Comparison of ENCODE assay signal across 19 cellular contexts in the genomic region with DNA sequence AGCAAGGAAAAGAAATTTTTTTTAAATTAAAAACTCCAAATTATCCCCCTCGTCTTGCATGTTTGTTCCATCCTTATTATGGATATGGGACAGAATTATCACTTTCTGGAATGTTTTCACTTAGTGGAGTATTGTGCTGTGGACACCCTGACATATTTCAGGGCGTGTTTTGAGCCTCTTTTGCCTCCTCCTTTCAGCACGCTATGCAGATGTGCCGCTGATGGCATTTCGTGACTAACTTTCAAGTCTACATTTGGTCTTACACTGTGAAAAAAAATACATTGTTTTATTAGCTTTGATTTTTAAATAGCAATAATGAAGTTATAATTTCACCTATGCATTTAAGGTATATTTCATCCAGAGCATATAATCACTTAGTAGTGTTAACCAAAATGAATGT.
"Had no signal": no experiment of that assay in that cellular context is flagged by ENCODE, and none has a peak within 500 bp of the region (broad histone marks: within the 10 kb centered on the region; RNA-seq: fewer than 3 reads in every experiment).

No MANE protein-coding gene starts in this region.

- DNase-seq: activated B cell treated with CpG ODN at 0.5 μM for 24 hours; activated effector memory CD4-positive, alpha-beta T cell treated with Interleukin-2 at 50 U/mL for 16 hours; activated naive CD4-positive, alpha-beta T cell treated with Interleukin-2 at 50 U/mL for 16 hours; activated T-cell treated with anti-CD3 and anti-CD28 coated beads for 4 hours; anterior cingulate cortex; body of pancreas; effector CD4-positive, alpha-beta T cell; left lung; lower lobe of right lung; mesendoderm; natural killer cell; right cardiac atrium; spleen; stimulated activated naive CD4-positive, alpha-beta T cell treated with Interleukin-2 at 50 U/mL for 16 hours; transverse colon had no signal

- H3K4me3 ChIP-seq: body of pancreas, esophagus muscularis mucosa, left lung, lower lobe of right lung, spleen, transverse colon, vagina had no signal

- H3K9me3 Mint-ChIP-seq: activated B cell treated with CpG ODN at 0.5 μM for 24 hours; T-helper 2 cell treated with Interferon-gamma antibody and Interleukin-4, amounts not matched to agents 5 μg/mL and 100 μg/mL, for 36 hours had no signal

- H3K36me3 Mint-ChIP-seq: activated naive CD8-positive, alpha-beta T cell; natural killer cell had no signal

- H3K4me1 Mint-ChIP-seq: activated B cell treated with CpG ODN at 0.5 μM for 24 hours, natural killer cell had no signal

- H3K27ac Mint-ChIP-seq: activated B cell treated with CpG ODN at 0.5 μM for 24 hours; activated naive CD8-positive, alpha-beta T cell; natural killer cell; T-helper 2 cell treated with Interferon-gamma antibody and Interleukin-4, amounts not matched to agents 5 μg/mL and 100 μg/mL, for 36 hours had no signal

- H3K27me3 ChIP-seq: body of pancreas, esophagus muscularis mucosa, left lung, spleen, transverse colon, vagina had no signal

- H3K36me3 ChIP-seq: esophagus muscularis mucosa, left lung, lower lobe of right lung, spleen, transverse colon, vagina had no signal

- H3K9me3 ChIP-seq: body of pancreas, esophagus muscularis mucosa, left lung, lower lobe of right lung, spleen, transverse colon, vagina had no signal

- ATAC-seq: body of pancreas, left lung, lower lobe of right lung, natural killer cell, right cardiac atrium had no signal

- H3K4me3 Mint-ChIP-seq: activated B cell treated with CpG ODN at 0.5 μM for 24 hours; activated naive CD8-positive, alpha-beta T cell; natural killer cell; T-helper 2 cell treated with Interferon-gamma antibody and Interleukin-4, amounts not matched to agents 5 μg/mL and 100 μg/mL, for 36 hours had no signal

- H3K27me3 Mint-ChIP-seq: activated B cell treated with CpG ODN at 0.5 μM for 24 hours had no signal

- H3K4me1 ChIP-seq: left lung, lower lobe of right lung, spleen had no signal

- H3K27ac ChIP-seq: esophagus muscularis mucosa, left lung, lower lobe of right lung, spleen, transverse colon, vagina had no signal
